ENCODE assay signal across 24 cellular contexts in genomic region chr7:152647-153046, GRCh38.
"Had no signal": no experiment of that assay in that cellular context is flagged by ENCODE, and none has a peak within 500 bp of the region (broad histone marks: within the 10 kb centered on the region; RNA-seq: fewer than 3 reads in every experiment).

No MANE protein-coding gene starts in this region.

- H3K36me3 Mint-ChIP-seq: naive B cell, type B pancreatic cell had no signal

- H3K4me3 Mint-ChIP-seq: activated CD8-positive, alpha-beta T cell treated with anti-CD3 and anti-CD28 coated beads for 36 hours; activated naive CD8-positive, alpha-beta T cell treated with anti-CD3 and anti-CD28 coated beads, Interleukin-2, amount 10 ng/mL, durations not matched to agents 7 days and 5 days; activated T-helper 17 cell treated with anti-CD3 and anti-CD28 coated beads, Interleukin-2, amount 50 U/mL, for 72 hours; stimulated activated naive CD8-positive, alpha-beta T cell treated with anti-CD3 and anti-CD28 coated beads, Interleukin-15, Interleukin-2, amounts not matched to agents 100 ng/mL and 50 ng/mL, for 24 hours; type B pancreatic cell had no signal

- H3K36me3 ChIP-seq: gastrocnemius medialis, heart left ventricle, pancreas, suprapubic skin had no signal

- H3K4me3 ChIP-seq: coronary artery, gastrocnemius medialis, heart left ventricle, mucosa of descending colon, pancreas, suprapubic skin had no signal

- H3K27me3 Mint-ChIP-seq: activated CD8-positive, alpha-beta T cell treated with anti-CD3 and anti-CD28 coated beads for 36 hours; activated naive CD8-positive, alpha-beta T cell treated with anti-CD3 and anti-CD28 coated beads, Interleukin-2, amount 10 ng/mL, durations not matched to agents 7 days and 5 days; activated T-helper 17 cell treated with anti-CD3 and anti-CD28 coated beads, Interleukin-2, amount 50 U/mL, for 72 hours; naive B cell; stimulated activated naive CD8-positive, alpha-beta T cell treated with anti-CD3 and anti-CD28 coated beads, Interleukin-15, Interleukin-2, amounts not matched to agents 100 ng/mL and 50 ng/mL, for 24 hours had no signal

- H3K27ac Mint-ChIP-seq: activated CD8-positive, alpha-beta T cell treated with anti-CD3 and anti-CD28 coated beads for 36 hours; activated naive CD8-positive, alpha-beta T cell treated with anti-CD3 and anti-CD28 coated beads, Interleukin-2, amount 10 ng/mL, durations not matched to agents 7 days and 5 days; activated T-helper 17 cell treated with anti-CD3 and anti-CD28 coated beads, Interleukin-2, amount 50 U/mL, for 72 hours; stimulated activated naive CD8-positive, alpha-beta T cell treated with anti-CD3 and anti-CD28 coated beads, Interleukin-15, Interleukin-2, amounts not matched to agents 100 ng/mL and 50 ng/mL, for 24 hours had no signal

- DNase-seq: activated CD4-positive, alpha-beta T cell treated with anti-CD3 and anti-CD28 coated beads for 48 hours; activated CD4-positive, CD25-positive, alpha-beta regulatory T cell; activated CD8-positive, alpha-beta T cell treated with anti-CD3 and anti-CD28 coated beads for 36 hours; activated naive CD4-positive, alpha-beta T cell treated with Interleukin-2 at 50 U/mL for 16 hours; activated naive CD8-positive, alpha-beta T cell treated with anti-CD3 and anti-CD28 coated beads, Interleukin-2, amount 10 ng/mL, durations not matched to agents 7 days and 5 days; activated T-cell treated with anti-CD3 and anti-CD28 coated beads, Interleukin-2, amount 50 U/mL, for 1 hour; effector CD4-positive, alpha-beta T cell; gastrocnemius medialis; left ventricle myocardium superior; mesenchymal stem cell; naive B cell; stimulated activated CD4-positive, alpha-beta T cell treated with anti-CD3 and anti-CD28 coated beads, Interleukin-12 subunit alpha, Interleukin-12 subunit beta, amount 100 ng/mL, for 4 hours; stimulated activated CD4-positive, alpha-beta T cell treated with anti-CD3 and anti-CD28 coated beads, Interleukin-1b, Interleukin-23, amount 100 ng/mL, for 48 hours; T-helper 1 cell; T1000 had no signal

- H3K9me3 ChIP-seq: gastrocnemius medialis, heart left ventricle, mucosa of descending colon, pancreas, suprapubic skin had no signal

- H3K9me3 Mint-ChIP-seq: activated CD8-positive, alpha-beta T cell treated with anti-CD3 and anti-CD28 coated beads for 36 hours; activated naive CD8-positive, alpha-beta T cell treated with anti-CD3 and anti-CD28 coated beads, Interleukin-2, amount 10 ng/mL, durations not matched to agents 7 days and 5 days; activated T-helper 17 cell treated with anti-CD3 and anti-CD28 coated beads, Interleukin-2, amount 50 U/mL, for 72 hours; stimulated activated naive CD8-positive, alpha-beta T cell treated with anti-CD3 and anti-CD28 coated beads, Interleukin-15, Interleukin-2, amounts not matched to agents 100 ng/mL and 50 ng/mL, for 24 hours; type B pancreatic cell had no signal

- H3K4me1 Mint-ChIP-seq: activated T-helper 17 cell treated with anti-CD3 and anti-CD28 coated beads, Interleukin-2, amount 50 U/mL, for 72 hours had no signal

- H3K27me3 ChIP-seq: gastrocnemius medialis, heart left ventricle, pancreas, suprapubic skin had no signal

- H3K27ac ChIP-seq: coronary artery, gastrocnemius medialis, pancreas, suprapubic skin had no signal

- ATAC-seq: activated CD8-positive, alpha-beta T cell treated with anti-CD3 and anti-CD28 coated beads for 36 hours; activated T-helper 17 cell treated with anti-CD3 and anti-CD28 coated beads, Interleukin-2, amount 50 U/mL, for 72 hours; gastrocnemius medialis; heart left ventricle; left ventricle myocardium superior; mucosa of descending colon; pancreas; SK-N-SH treated with all-trans-retinoic acid at 6 μM for 48 hours had no signal
